ENCODE assay signal across 8 cellular contexts in the genomic region with DNA sequence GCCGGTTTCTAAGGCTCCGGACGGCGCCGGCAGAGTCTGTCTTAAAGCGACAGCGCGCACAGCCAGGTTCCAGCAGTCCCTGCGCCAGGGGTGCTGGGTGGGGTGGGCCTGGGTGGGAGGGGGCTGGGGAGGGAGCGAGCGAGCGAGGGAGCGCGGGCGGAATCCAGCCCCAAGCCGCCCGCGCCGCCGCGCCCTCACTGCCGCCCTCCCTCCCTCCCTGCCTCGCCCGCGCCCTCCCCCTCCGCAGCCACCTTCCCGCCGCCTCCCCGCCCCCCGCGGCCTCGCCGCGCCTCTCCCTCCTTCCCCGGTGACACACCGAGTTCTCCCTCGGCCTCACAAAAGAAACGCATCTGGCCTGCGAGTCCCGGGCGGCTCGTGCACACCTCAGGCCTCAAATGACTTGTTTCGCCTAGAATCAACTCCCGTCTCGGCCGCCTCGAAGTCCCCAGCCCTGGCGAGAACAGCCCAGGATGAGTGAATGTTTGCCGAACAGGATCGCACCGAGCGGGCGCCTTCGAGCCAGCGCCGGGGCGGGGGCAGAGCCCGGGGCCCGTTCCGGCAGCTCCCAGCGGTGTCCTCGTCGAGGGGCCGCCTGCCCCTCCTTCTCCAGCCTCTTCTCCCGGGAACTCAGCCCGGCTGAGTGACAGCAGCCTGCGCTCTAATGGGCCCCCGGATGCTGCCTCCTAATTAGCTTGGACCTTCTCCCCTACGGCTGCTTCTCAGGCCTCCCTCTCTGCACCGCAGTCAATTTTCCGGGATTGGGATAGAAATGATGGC. TPM values are rescaled to one million over a fixed set of nuclear protein-coding genes. Genes with fewer than 3 reads are reported as not detected.
DNase-seq lines count a peak whose midpoint lies in the region; ATAC-seq lines count a peak whose summit lies in the region.

A gene (minus strand): TSS at position 43 of the 777 bp plus-strand sequence. CDS start 347 bp downstream, outside the sequence.

- peak within 1 kb of the TSS; percentile 45 to 67 (median 58) for H3K4me3 Mint-ChIP-seq in immature natural killer cell

- peaks cover 21 to 25% of the 10 kb centered on the region in 2 donors for H3K4me1 Mint-ChIP-seq in immature natural killer cell

- peaks cover 3 to 5% (median 4%) of the 10 kb centered on the region in 3 donors for H3K36me3 Mint-ChIP-seq in immature natural killer cell

- no peak for ATAC-seq in GM21528 (IDR thresholded peaks at IDR 0.05; ENCODE audit: low FRiP score, unreplicated experiment)

- H3K27ac Mint-ChIP-seq in immature natural killer cell = no peak within 1 kb of the TSS

- peaks cover 12 to 29% (median 28%) of the 10 kb centered on the region in 3 donors for H3K27me3 Mint-ChIP-seq in immature natural killer cell (ENCODE audit: low read depth in 3 of 3)

- peak; percentile 16 to 50 for DNase-seq in AML-193 (lab: John Stamatoyannopoulos, UW)
- peak; percentile 87 for DNase-seq in HCEC 1CT
- peak; percentile 91 for DNase-seq in NCI-H82 (lab: John Stamatoyannopoulos, UW)
- peak; percentile 62 for DNase-seq in amniotic epithelial cell (ENCODE audit: low read depth)
- DNase-seq in immature natural killer cell = no peak
- peak in 2 of 3 experiments; percentile 9 to 38 for DNase-seq in stimulated activated CD4-positive, alpha-beta T cell treated with anti-CD3 and anti-CD28 coated beads, TNF-alpha, amount 100 ng/mL, for 4 hours (ENCODE audit: low read depth in 3 of 3)
- DNase-seq in UCSD-AML1 (lab: John Stamatoyannopoulos, UW; ENCODE audit: unreplicated experiment) = no peak

- no peaks in the 10 kb centered on the region for H3K9me3 Mint-ChIP-seq in immature natural killer cell

RNA-seq across cellular contexts. Expression of the gene that starts here (rescaled TPM):
- polyA plus RNA-seq in immature natural killer cell = not detected

Comparison
In these comparisons a context has a peak if more than half of its experiments do, and no peak if none do; other contexts are left out.
1. DNase-seq: peak in AML-193 (2 of 2), HCEC 1CT (single experiment), NCI-H82 (single experiment), amniotic epithelial cell (single experiment) and stimulated activated CD4-positive, alpha-beta T cell treated with anti-CD3 and anti-CD28 coated beads, TNF-alpha, amount 100 ng/mL, for 4 hours (2 of 3); none in immature natural killer cell (0 of 3) and UCSD-AML1 (single experiment).